ENCODE assay signal across 8 cellular contexts in the genomic region with DNA sequence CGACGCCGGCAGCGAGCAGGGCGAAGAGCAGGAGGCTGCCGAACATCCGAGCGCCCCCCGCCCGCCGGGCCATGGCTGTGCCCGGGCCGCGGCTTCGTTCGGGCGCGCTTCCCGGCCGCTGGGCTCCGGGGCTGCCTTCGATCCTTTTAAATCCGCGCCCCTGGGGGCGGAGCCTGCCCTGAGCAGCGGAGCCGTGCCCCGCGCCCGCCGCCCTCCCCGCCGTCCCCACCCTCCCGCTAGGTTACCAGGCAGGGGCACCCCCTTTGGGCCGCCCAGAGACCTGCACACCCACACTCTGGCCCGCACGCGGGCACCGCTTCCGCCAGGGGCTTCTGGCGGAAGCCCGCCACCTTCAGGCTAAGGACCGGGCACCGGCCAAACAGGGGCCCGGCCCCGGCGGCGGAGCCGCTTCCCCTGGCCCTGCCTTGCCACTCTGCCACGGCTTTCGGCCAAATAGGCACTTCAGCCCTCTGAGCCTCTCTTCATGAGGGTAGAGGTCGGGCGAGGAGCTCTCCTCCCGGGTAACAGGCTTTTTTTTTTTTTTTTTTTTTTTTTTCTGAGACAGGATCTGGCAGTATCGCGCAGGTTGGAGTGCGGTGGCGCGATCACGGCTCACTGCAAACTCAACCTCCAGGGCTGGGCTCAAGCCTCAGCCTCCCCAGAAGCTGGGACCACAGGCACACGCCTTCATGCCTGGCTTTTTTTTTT.
DNase-seq lines count a peak whose midpoint lies in the region; ATAC-seq and TF ChIP-seq lines count a peak whose summit lies in the region.

A gene with protein sequence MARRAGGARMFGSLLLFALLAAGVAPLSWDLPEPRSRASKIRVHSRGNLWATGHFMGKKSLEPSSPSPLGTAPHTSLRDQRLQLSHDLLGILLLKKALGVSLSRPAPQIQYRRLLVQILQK (minus strand): TSS at position 120 of the 708 bp plus-strand sequence. CDS start 47 bp downstream, at position 73.

- ATAC-seq in GM18858 (IDR thresholded peaks at IDR 0.05; ENCODE audit: unreplicated experiment), result peak; percentile 52
- peak; percentile 45 for ATAC-seq in HG03066 (IDR thresholded peaks at IDR 0.05; ENCODE audit: low read depth, unreplicated experiment)

- H2AFZ ChIP-seq in ACC112 (ENCODE audit: low read length, unreplicated experiment), result peak within 1 kb of the TSS; percentile 84

- no peaks in the 10 kb centered on the region for H3K36me3 ChIP-seq in ACC112 (ENCODE audit: insufficient read depth, low read length)

- peak; percentile 53 for DNase-seq in NCI-H2196 (lab: John Stamatoyannopoulos, UW; ENCODE audit: unreplicated experiment)
- peak; percentile 61 to 78 (median 74) for DNase-seq in activated CD4-positive, CD25-positive, alpha-beta regulatory T cell (lab: John Stamatoyannopoulos, UW)
- peak; percentile 56 to 78 for DNase-seq in cardiac fibroblast (ENCODE audit: low read depth in 2 of 2)
- DNase-seq in islet precursor cell, result peak; percentile 93
- DNase-seq in stimulated activated CD4-positive, alpha-beta T cell treated with anti-CD3 and anti-CD28 coated beads, Interleukin-12 subunit alpha, Interleukin-12 subunit beta, amount 100 ng/mL, for 48 hours (ENCODE audit: low read depth in 2 of 3, low spot score in 1 of 3), result peak; percentile 59 to 71 (median 69)

- H3K4me1 ChIP-seq in ACC112 (ENCODE audit: control insufficient read depth, insufficient read depth, low read length, unreplicated experiment), result peaks cover 24% of the 10 kb centered on the region

- no peaks in the 10 kb centered on the region for H3K27me3 ChIP-seq in ACC112 (ENCODE audit: insufficient read depth, low read length)

- H3K4me3 ChIP-seq in ACC112 (ENCODE audit: low read depth, low read length) (peak within 1 kb of the TSS; percentile 78), cardiac fibroblast (replicated peaks in 1 of 2; ENCODE audit: low read depth in 2 of 2, low read length in 2 of 2) (peak within 1 kb of the TSS; percentile 40 to 54)

- H3K27ac ChIP-seq in ACC112 (ENCODE audit: low read depth, low read length), result peak within 1 kb of the TSS; percentile 64; the same call in 1 of the 2 replicates

- TF ChIP-seq CTCF in cardiac fibroblast (IDR thresholded peaks at IDR 0.05; ENCODE audit: low read depth, low read length), result peak; percentile 48

- H3K79me2 ChIP-seq in ACC112 (ENCODE audit: control insufficient read depth, insufficient read depth, low read length, unreplicated experiment), result peaks cover 8% of the 10 kb centered on the region

Comparison
In these comparisons a context has a peak if more than half of its experiments do, and no peak if none do; other contexts are left out.
1. Peak in every context shown above with its lines: DNase-seq, ATAC-seq, H3K4me3 ChIP-seq and H3K27ac ChIP-seq.